11 cellular contexts compared by ENCODE assay signal in genomic region chr5:14204011-14204670, GRCh38.
DNase-seq lines count a peak whose midpoint lies in the region; ATAC-seq and TF ChIP-seq lines count a peak whose summit lies in the region.
"Had no signal": no experiment of that assay in that cellular context is flagged by ENCODE, and none has a peak within 500 bp of the region (broad histone marks: within the 10 kb centered on the region; RNA-seq: fewer than 3 reads in every experiment).

No MANE protein-coding gene starts in this region.

- peaks cover 13% of the 10 kb centered on the region for H3K36me3 Mint-ChIP-seq in MCF 10A (ENCODE audit: insufficient read depth, unreplicated experiment)

- H3K36me3 ChIP-seq in lung (ENCODE audit: control insufficient read depth in 2 of 2, insufficient read depth in 2 of 2, low read length in 2 of 2) (no peaks in the 10 kb centered on the region), subcutaneous abdominal adipose tissue (ENCODE audit: control insufficient read depth in 5 of 5, insufficient read depth in 5 of 5, low read length in 5 of 5) (no peaks in the 10 kb centered on the region)
- H3K36me3 ChIP-seq: SJCRH30 had no signal

- POLR2A ChIA-PET in MCF 10A (lab: Yijun Ruan, JAX): interaction anchor here (0.7 to 7.1 kb wide), 13 partner anchors 7 to 61 kb away, joined by 3 to 58 read pairs (median 8); partner anchors contain the start of gene TRIO

- peak overlapping the region; percentile 68 for H3K4me3 Mint-ChIP-seq in MCF 10A (ENCODE audit: unreplicated experiment)
- H3K4me3 Mint-ChIP-seq: activated CD8-positive, alpha-beta T cell treated with anti-CD3 and anti-CD28 coated beads, Interleukin-2, amount 10 ng/mL, durations not matched to agents 7 days and 5 days had no signal

- no peaks in the 10 kb centered on the region for H3K9me3 Mint-ChIP-seq in MCF 10A (ENCODE audit: unreplicated experiment)

- no TSS peak for BruUV-seq in MCF 10A (replicated peaks; lab: Mats Ljungman, UMichigan)

- TF ChIP-seq CTCF in MCF 10A (IDR thresholded peaks at IDR 0.05; ENCODE audit: unreplicated experiment) (no peak), lung (IDR thresholded peaks at IDR 0.05; ENCODE audit: control extremely low read depth, extremely low read depth) (no peak)

- intact Hi-C loops in MCF 10A (cut with micrococcal nuclease): loop anchor here (2.0 kb wide), 2 partner anchors 59 to 61 kb away; no protein-coding TSS in a partner anchor

- no peak for ATAC-seq in lung (ENCODE audit: insufficient read depth, low FRiP score)
- ATAC-seq: activated CD8-positive, alpha-beta T cell treated with anti-CD3 and anti-CD28 coated beads, Interleukin-2, amount 10 ng/mL, durations not matched to agents 7 days and 5 days had no signal

- peak overlapping the region; percentile 86 for H3K27ac Mint-ChIP-seq in MCF 10A (ENCODE audit: low read depth, unreplicated experiment)
- H3K27ac Mint-ChIP-seq: activated CD8-positive, alpha-beta T cell treated with anti-CD3 and anti-CD28 coated beads, Interleukin-2, amount 10 ng/mL, durations not matched to agents 7 days and 5 days had no signal

- DNase-seq in DMS53 (lab: John Stamatoyannopoulos, UW): peak; percentile 37
- DNase-seq in DMS53 treated with DMSO at 0.1 percent for 48 hours (lab: John Stamatoyannopoulos, UW; ENCODE audit: unreplicated experiment): no peak
- peak; percentile 5 for DNase-seq in MCF 10A (ENCODE audit: unreplicated experiment)
- no peak for DNase-seq in lung (ENCODE audit: low spot score)
- DNase-seq in DMS79 (lab: John Stamatoyannopoulos, UW): no peak
- DNase-seq in GDM1 (lab: John Stamatoyannopoulos, UW): no peak
- no peak for DNase-seq in HUDEP-2 (lab: John Stamatoyannopoulos, UW; ENCODE audit: unreplicated experiment in 76 of 76)
- DNase-seq: activated CD8-positive, alpha-beta T cell treated with anti-CD3 and anti-CD28 coated beads, Interleukin-2, amount 10 ng/mL, durations not matched to agents 7 days and 5 days; SJCRH30 had no signal

- H3K27ac ChIP-seq in lung (ENCODE audit: low read depth in 1 of 2, low read length in 1 of 2) (peak overlapping the region; percentile 4 to 46), subcutaneous abdominal adipose tissue (ENCODE audit: low read depth, low read length) (peak overlapping the region; percentile 79)
- H3K27ac ChIP-seq: 22Rv1, SJCRH30 had no signal

- peaks cover 49% of the 10 kb centered on the region for H3K4me1 Mint-ChIP-seq in MCF 10A (ENCODE audit: insufficient read depth, unreplicated experiment)

- H3K4me1 ChIP-seq in lung (ENCODE audit: control insufficient read depth in 2 of 2, insufficient read depth in 2 of 2, low read length in 2 of 2) (peaks cover 24 to 28% of the 10 kb centered on the region in 2 donors), subcutaneous abdominal adipose tissue (ENCODE audit: control insufficient read depth in 5 of 5, insufficient read depth in 5 of 5, low read length in 5 of 5) (peaks cover 4 to 53% (median 46%) of the 10 kb centered on the region in 5 donors)

- 64 to 73% methylated on average over 6 of the region's 6 CpGs for WGBS in lung, 2 donors

- H3K4me3 ChIP-seq in lung (no peak overlapping the region), subcutaneous abdominal adipose tissue (ENCODE audit: low read depth in 1 of 5, low read length in 5 of 5) (no peak overlapping the region)
- H3K4me3 ChIP-seq: SJCRH30 had no signal

- H3K9me3 ChIP-seq in lung (ENCODE audit: control insufficient read depth in 2 of 2, insufficient read depth in 1 of 2, low read length in 1 of 2) (no peaks in the 10 kb centered on the region), subcutaneous abdominal adipose tissue (ENCODE audit: control insufficient read depth in 5 of 5, low read length in 5 of 5) (no peaks in the 10 kb centered on the region)
- H3K9me3 ChIP-seq: SJCRH30 had no signal

- no peaks in the 10 kb centered on the region for H3K27me3 Mint-ChIP-seq in MCF 10A (ENCODE audit: insufficient read depth, unreplicated experiment)

- no peaks in the 10 kb centered on the region for H3K27me3 ChIP-seq in lung (ENCODE audit: control insufficient read depth, insufficient read depth)
- H3K27me3 ChIP-seq in subcutaneous abdominal adipose tissue (ENCODE audit: control insufficient read depth in 5 of 5, insufficient read depth in 4 of 5, low read length in 5 of 5): no peaks in the 10 kb centered on the region
- H3K27me3 ChIP-seq: SJCRH30 had no signal

- H3K9ac ChIP-seq in subcutaneous abdominal adipose tissue (ENCODE audit: low read length in 5 of 5): peak overlapping the region in 3 of 5 donors; percentile 24 to 62 (median 35)

- CTCF ChIA-PET in MCF 10A (lab: Yijun Ruan, JAX): interaction anchor here (0.7 to 2.3 kb wide), 4 partner anchors 36 to 95 kb away, joined by 3 to 9 read pairs (median 8); no protein-coding TSS in a partner anchor

Comparison
In these comparisons a context has a peak if more than half of its experiments do, and no peak if none do; other contexts are left out.
1. DNase-seq: peak in DMS53 (single experiment) and MCF 10A (single experiment); none in DMS53 treated with DMSO at 0.1 percent for 48 hours (single experiment), lung (single experiment), DMS79 (single experiment), GDM1 (single experiment) and HUDEP-2 (0 of 76).